ENCODE assay signal across 17 cellular contexts in genomic region chr15:39627456-39628130, GRCh38. TPM values are rescaled to one million over a fixed set of nuclear protein-coding genes. Genes with fewer than 3 reads are reported as not detected.
DNase-seq lines count a peak whose midpoint lies in the region; ATAC-seq and TF ChIP-seq lines count a peak whose summit lies in the region.
"Had no signal": no experiment of that assay in that cellular context is flagged by ENCODE, and none has a peak within 500 bp of the region (broad histone marks: within the 10 kb centered on the region; RNA-seq: fewer than 3 reads in every experiment).

No MANE protein-coding gene starts in this region.

- no peaks in the 10 kb centered on the region for H3K36me3 ChIP-seq in spleen
- H3K36me3 ChIP-seq: colonic mucosa had no signal

- peaks cover 88% of the 10 kb centered on the region for H3K4me1 Mint-ChIP-seq in activated CD4-positive, alpha-beta T cell treated with anti-CD3 and anti-CD28 coated beads, Interleukin-2, amount 10 ng/mL, durations not matched to agents 7 days and 5 days
- H3K4me1 Mint-ChIP-seq in activated T-helper 17 cell treated with anti-CD3 and anti-CD28 coated beads, Interleukin-2, amount 50 U/mL, for 72 hours = peaks cover 76% of the 10 kb centered on the region

- no peak overlapping the region for H3K4me3 Mint-ChIP-seq in activated CD4-positive, alpha-beta T cell treated with anti-CD3 and anti-CD28 coated beads, Interleukin-2, amount 10 ng/mL, durations not matched to agents 7 days and 5 days
- H3K4me3 Mint-ChIP-seq in activated T-helper 17 cell treated with anti-CD3 and anti-CD28 coated beads, Interleukin-2, amount 50 U/mL, for 72 hours = peak overlapping the region; percentile 30
- H3K4me3 Mint-ChIP-seq: CD14-positive monocyte had no signal

- no peaks in the 10 kb centered on the region for H3K9me3 ChIP-seq in right cardiac atrium (ENCODE audit: control insufficient read depth, low read length)
- H3K9me3 ChIP-seq in spleen = peaks cover 0 to 5% (median 0%) of the 10 kb centered on the region in 8 donors
- H3K9me3 ChIP-seq: colonic mucosa had no signal

- TF ChIP-seq CTCF in spleen (IDR thresholded peaks at IDR 0.05 in 8 of 11, conservative IDR thresholded peaks at IDR 0.05 in 3 of 11) = no peak

- WGBS in right cardiac atrium = 69% methylated on average over 3 of the region's 3 CpGs
- WGBS in spleen, 5 donors = 90 to 99% (median 93%) methylated on average over 3 of the region's 3 CpGs

- no peak overlapping the region for H3K4me3 ChIP-seq in right cardiac atrium (ENCODE audit: low read length)
- H3K4me3 ChIP-seq in spleen = no peak overlapping the region
- H3K4me3 ChIP-seq: colonic mucosa, SK-N-MC had no signal

- POLR2A ChIA-PET in activated CD4-positive, alpha-beta T cell treated with anti-CD3 and anti-CD28 coated beads, Interleukin-2, amount 10 ng/mL, durations not matched to agents 7 days and 5 days (lab: Charles Lee) = interaction anchor here (0.6 kb wide), 1 partner anchor 21 kb away, joined by 3 read pairs; no protein-coding TSS in a partner anchor

- H3K27ac ChIP-seq in right cardiac atrium (ENCODE audit: low read length) (peak overlapping the region; percentile 96), spleen (peak overlapping the region in 7 of 8 donors; percentile 58 to 92 (median 78))
- H3K27ac ChIP-seq: KMS-11, SK-N-MC had no signal

- CTCF ChIA-PET in activated CD4-positive, alpha-beta T cell treated with anti-CD3 and anti-CD28 coated beads, Interleukin-2, amount 10 ng/mL, durations not matched to agents 7 days and 5 days (lab: Charles Lee) = interaction anchor here (1.1 to 2.4 kb wide), 4 partner anchors 10 to 48 kb away, joined by 3 to 5 read pairs (median 3); no protein-coding TSS in a partner anchor

- peaks cover 35% of the 10 kb centered on the region for H3K9me3 Mint-ChIP-seq in activated CD4-positive, alpha-beta T cell treated with anti-CD3 and anti-CD28 coated beads, Interleukin-2, amount 10 ng/mL, durations not matched to agents 7 days and 5 days
- peaks cover 6% of the 10 kb centered on the region for H3K9me3 Mint-ChIP-seq in activated T-helper 17 cell treated with anti-CD3 and anti-CD28 coated beads, Interleukin-2, amount 50 U/mL, for 72 hours

- H3K27me3 ChIP-seq in right cardiac atrium (ENCODE audit: control insufficient read depth, insufficient read depth) (no peaks in the 10 kb centered on the region), spleen (replicated peaks in 1 of 7) (no peaks in the 10 kb centered on the region)
- H3K27me3 ChIP-seq: colonic mucosa had no signal

- no peaks in the 10 kb centered on the region for H3K27me3 Mint-ChIP-seq in activated CD4-positive, alpha-beta T cell treated with anti-CD3 and anti-CD28 coated beads, Interleukin-2, amount 10 ng/mL, durations not matched to agents 7 days and 5 days
- no peaks in the 10 kb centered on the region for H3K27me3 Mint-ChIP-seq in activated T-helper 17 cell treated with anti-CD3 and anti-CD28 coated beads, Interleukin-2, amount 50 U/mL, for 72 hours

- H3K36me3 Mint-ChIP-seq in activated CD4-positive, alpha-beta T cell treated with anti-CD3 and anti-CD28 coated beads, Interleukin-2, amount 10 ng/mL, durations not matched to agents 7 days and 5 days (ENCODE audit: low read depth) = peaks cover 57% of the 10 kb centered on the region
- H3K36me3 Mint-ChIP-seq in activated T-helper 17 cell treated with anti-CD3 and anti-CD28 coated beads, Interleukin-2, amount 50 U/mL, for 72 hours (ENCODE audit: low read depth) = peaks cover 5% of the 10 kb centered on the region
- H3K36me3 Mint-ChIP-seq: CD14-positive monocyte had no signal

- ATAC-seq in activated T-helper 17 cell treated with anti-CD3 and anti-CD28 coated beads, Interleukin-2, amount 50 U/mL, for 72 hours (replicated peaks) = no peak
- ATAC-seq in right cardiac atrium = peak in 1 of 2 donors; percentile 3
- ATAC-seq in HG02588 (IDR thresholded peaks at IDR 0.05; ENCODE audit: unreplicated experiment) = no peak

- no peak for DNase-seq in activated CD4-positive, alpha-beta T cell treated with anti-CD3 and anti-CD28 coated beads, Interleukin-2, amount 10 ng/mL, durations not matched to agents 7 days and 5 days
- DNase-seq in activated CD4-positive, alpha-beta T cell treated with anti-CD3 and anti-CD28 coated beads, Interleukin-2, amount 50 U/mL, for 1 hour = no peak
- DNase-seq in right cardiac atrium (peak in 1 of 3 donors; percentile 48), spleen (no peak), NCI-H2227 (lab: John Stamatoyannopoulos, UW; ENCODE audit: unreplicated experiment) (no peak), DMS153 (lab: John Stamatoyannopoulos, UW) (no peak)
- DNase-seq: activated effector memory CD4-positive, alpha-beta T cell treated with anti-CD3 and anti-CD28 coated beads, Interleukin-2, amount 50 U/mL, for 16 hours; colonic mucosa; DMS79 treated with DMSO at 0.1 percent for 48 hours; foreskin melanocyte; NCI-H1092 treated with DMSO at 0.1 percent for 48 hours; NCI-H748 treated with DMSO at 0.1 percent for 48 hours had no signal

- TF ChIP-seq POLR2A in spleen (IDR thresholded peaks at IDR 0.05) = no peak

- intact Hi-C loops in right cardiac atrium (cut with DNase I) (no loop called here), spleen (cut with DNase I; ENCODE audit: low total_unique reads) (no loop called here)

- H3K4me1 ChIP-seq in right cardiac atrium (ENCODE audit: control insufficient read depth, insufficient read depth, low read length) (peaks cover 24% of the 10 kb centered on the region), spleen (peaks cover 11 to 62% (median 45%) of the 10 kb centered on the region in 6 donors)

- H3K27ac Mint-ChIP-seq in activated CD4-positive, alpha-beta T cell treated with anti-CD3 and anti-CD28 coated beads, Interleukin-2, amount 10 ng/mL, durations not matched to agents 7 days and 5 days = peak overlapping the region; percentile 99
- peak overlapping the region; percentile 11 for H3K27ac Mint-ChIP-seq in activated T-helper 17 cell treated with anti-CD3 and anti-CD28 coated beads, Interleukin-2, amount 50 U/mL, for 72 hours
- H3K27ac Mint-ChIP-seq: CD14-positive monocyte had no signal

RNA-seq across cellular contexts. Expression of gene THBS1, which starts 46.7 kb away (rescaled TPM):
- 1 to 10 TPM in 1 of 2 experiments, under 1 TPM in 1; 0.40 to 1.1 TPM for total RNA-seq in activated CD4-positive, alpha-beta T cell treated with anti-CD3 and anti-CD28 coated beads, Interleukin-2, amount 10 ng/mL, durations not matched to agents 7 days and 5 days
- total RNA-seq in activated T-helper 17 cell treated with anti-CD3 and anti-CD28 coated beads, Interleukin-2, amount 50 U/mL, for 72 hours = 1 to 10 TPM in 1 of 2 donors, under 1 TPM in 1; 0.66 to 3.5 TPM
- total RNA-seq in right cardiac atrium = 100 to 1,000 TPM in 1 of 4 donors, 10 to 100 TPM in 3; 31.3 to 462 (median 41.8) TPM
- polyA plus RNA-seq in right cardiac atrium = 38.8 TPM
- 1,000 to 10,000 TPM in 1 of 7 donors, 100 to 1,000 TPM in 6; 156 to 1,022 (median 509) TPM for total RNA-seq in spleen
- 10 to 100 TPM in 2 of 3 donors, 1 to 10 TPM in 1; 8.4 to 18.4 (median 17.2) TPM for polyA plus RNA-seq in spleen

Comparison
In these comparisons a context has a peak if more than half of its experiments do, and no peak if none do; other contexts are left out.
1. RNA of gene THBS1, which starts 46.7 kb away (total RNA-seq): 156 to 1,022 TPM in spleen and 31.3 to 462 TPM in right cardiac atrium; 0.66 to 3.5 TPM in activated T-helper 17 cell treated with anti-CD3 and anti-CD28 coated beads, Interleukin-2, amount 50 U/mL, for 72 hours and 0.40 to 1.1 TPM in activated CD4-positive, alpha-beta T cell treated with anti-CD3 and anti-CD28 coated beads, Interleukin-2, amount 10 ng/mL, durations not matched to agents 7 days and 5 days; every median in the first group is over 4 times any median in the second.